Comparison of ENCODE assay signal across 12 cellular contexts in the genomic region with DNA sequence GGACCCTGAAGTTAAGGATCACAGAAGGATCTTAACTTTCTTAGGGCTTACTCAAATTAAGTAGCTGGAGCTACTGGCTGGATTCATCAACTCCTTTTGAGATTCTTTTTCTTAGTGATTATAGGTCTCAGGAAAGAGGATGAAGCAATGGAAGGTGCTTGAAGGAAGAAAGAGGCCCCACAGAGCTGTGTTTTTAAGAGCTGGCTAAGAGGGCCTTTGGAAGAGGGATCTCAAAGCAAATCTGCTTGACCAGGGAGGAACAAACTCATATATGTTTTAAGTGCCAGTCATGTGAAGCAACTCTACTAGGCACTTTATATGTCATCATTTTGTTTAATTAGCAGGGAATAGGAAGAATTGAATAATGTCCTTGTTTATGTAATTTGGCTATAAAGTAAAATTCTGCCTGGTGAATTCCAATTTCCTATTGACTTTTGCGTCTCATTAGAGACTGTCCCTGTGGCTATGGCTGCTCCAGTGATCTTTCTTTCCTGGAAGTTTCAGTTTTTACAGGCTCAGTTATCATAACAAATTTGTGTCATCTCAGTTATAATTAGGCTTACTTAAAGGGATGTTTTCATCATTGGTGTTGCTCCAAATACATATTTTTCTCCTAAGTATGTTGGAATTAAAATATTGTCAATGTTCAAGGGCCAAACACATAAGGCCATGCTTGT.
DNase-seq lines count a peak whose midpoint lies in the region; ATAC-seq lines count a peak whose summit lies in the region.
"Had no signal": no experiment of that assay in that cellular context is flagged by ENCODE, and none has a peak within 500 bp of the region (broad histone marks: within the 10 kb centered on the region; RNA-seq: fewer than 3 reads in every experiment).

No MANE protein-coding gene starts in this region.

- no peak overlapping the region for H2BK120ac ChIP-seq in neuronal stem cell (ENCODE audit: low read depth, low read length)

- H2BK12ac ChIP-seq in neuronal stem cell (ENCODE audit: low read length), result no peak overlapping the region

- no peak overlapping the region for H3K9ac ChIP-seq in neuronal stem cell (ENCODE audit: low read depth, low read length, poor library complexity)

- no peaks in the 10 kb centered on the region for H3K79me1 ChIP-seq in neuronal stem cell (ENCODE audit: low read depth, low read length)

- H3K4me2 ChIP-seq in neuronal stem cell (ENCODE audit: insufficient read depth, low read length, poor library complexity, severe bottlenecking), result no peak overlapping the region

- H3K36me3 ChIP-seq in neuronal stem cell (replicated peaks in 1 of 2; ENCODE audit: control insufficient read depth in 2 of 2, insufficient read depth in 2 of 2, low read length in 2 of 2), result no peaks in the 10 kb centered on the region
- H3K36me3 ChIP-seq in H7 (replicated peaks; ENCODE audit: control insufficient read depth, insufficient read depth, low read length), result no peaks in the 10 kb centered on the region
- H3K36me3 ChIP-seq: neutrophil had no signal

- H3K27me3 ChIP-seq in neuronal stem cell (ENCODE audit: control insufficient read depth in 3 of 3, insufficient read depth in 3 of 3, low read depth in 1 of 3, low read length in 3 of 3), result no peaks in the 10 kb centered on the region
- no peaks in the 10 kb centered on the region for H3K27me3 ChIP-seq in H7 (ENCODE audit: control insufficient read depth, insufficient read depth, low read length)
- H3K27me3 ChIP-seq: neutrophil had no signal

- no CpG with 5 or more reads among the region's 1 CpG for WGBS in neuronal stem cell (ENCODE audit: extremely low coverage in 2 of 2, insufficient read length in 2 of 2, insufficient replicate concordance in 1 of 2), 2 donors

- peaks cover 7 to 10% of the 10 kb centered on the region in 2 donors for H3K4me1 ChIP-seq in neuronal stem cell (ENCODE audit: control insufficient read depth in 2 of 2, insufficient read depth in 1 of 2, low read depth in 1 of 2, low read length in 2 of 2)

- no peak overlapping the region for H3K4ac ChIP-seq in neuronal stem cell (ENCODE audit: low read length)

- H4K91ac ChIP-seq in neuronal stem cell (ENCODE audit: low read depth, low read length, poor library complexity), result no peak overlapping the region

- DNase-seq in NOMO-1 treated with DMSO at 0.1 percent for 48 hours (lab: John Stamatoyannopoulos, UW; ENCODE audit: unreplicated experiment), result peak; percentile 23
- no peak for DNase-seq in NOMO-1 treated with dmso at 0.1 percent for 144 hours (lab: John Stamatoyannopoulos, UW; ENCODE audit: unreplicated experiment)
- DNase-seq in Right ventricle myocardium superior, result no peak
- no peak for DNase-seq in neuronal stem cell (ENCODE audit: low spot score)
- DNase-seq in H7, result no peak
- DNase-seq in OCI-M1 (lab: John Stamatoyannopoulos, UW), result no peak
- DNase-seq in GF-D8 (lab: John Stamatoyannopoulos, UW), result no peak
- DNase-seq: activated CD4-positive, alpha-beta T cell treated with anti-CD3 and anti-CD28 coated beads for 48 hours; glutamatergic neuron; NCI-H1930 had no signal

- ATAC-seq in Right ventricle myocardium superior (ENCODE audit: poor library complexity), result peak; percentile 56
- no peak for ATAC-seq in GM21423 (IDR thresholded peaks at IDR 0.05; ENCODE audit: unreplicated experiment)

- no peak overlapping the region for H2BK5ac ChIP-seq in neuronal stem cell (ENCODE audit: low read length)

- H3K4me3 ChIP-seq in neuronal stem cell (ENCODE audit: low read length in 2 of 2) (no peak overlapping the region), H7 (ENCODE audit: insufficient read depth, low read depth, low read length) (no peak overlapping the region)

- H4K8ac ChIP-seq in neuronal stem cell (ENCODE audit: low read depth, low read length), result no peak overlapping the region

- no peak overlapping the region for H2BK15ac ChIP-seq in neuronal stem cell (ENCODE audit: low read length)

- no peak overlapping the region for H3K23ac ChIP-seq in neuronal stem cell (ENCODE audit: low read depth, low read length, poor library complexity)

- no peak overlapping the region for H2AK5ac ChIP-seq in neuronal stem cell (ENCODE audit: low read depth, low read length)

- H3K14ac ChIP-seq in neuronal stem cell (ENCODE audit: low read length), result no peak overlapping the region

- intact Hi-C loops in Right ventricle myocardium superior (cut with DNase I), result no loop called here

- H3K9me3 ChIP-seq in neuronal stem cell (replicated peaks in 1 of 2; ENCODE audit: control insufficient read depth in 2 of 2, insufficient read depth in 1 of 2, low read depth in 1 of 2, low read length in 2 of 2), result no peaks in the 10 kb centered on the region
- H3K9me3 ChIP-seq: neutrophil had no signal

- H2AFZ ChIP-seq in neuronal stem cell (ENCODE audit: low read length), result peak overlapping the region; percentile 71

- no peak overlapping the region for H3K18ac ChIP-seq in neuronal stem cell (ENCODE audit: low read length)

- H3K27ac ChIP-seq in neuronal stem cell (replicated peaks; ENCODE audit: low read length), result no peak overlapping the region
- H3K27ac ChIP-seq: neutrophil had no signal
